In genomic region chr1:99691175-99691574, GRCh38 we compare ENCODE assay signal across 1 cellular context.
TF ChIP-seq lines count a peak whose summit lies in the region.

No MANE protein-coding gene starts in this region.

TF ChIP-seq in SK-N-SH treated with all-trans-retinoic acid at 6 μM for 48 hours, 23 proteins besides CTCF, POLR2A, EP300 and RAD21 (continued from another document):
- TF ChIP-seq TCF4 (CRISPR knock-in tag; IDR thresholded peaks at IDR 0.05; ENCODE audit: borderline replicate concordance), result no peak
- no peak for TF ChIP-seq PPARA (CRISPR knock-in tag; IDR thresholded peaks at IDR 0.05; ENCODE audit: borderline replicate concordance)
- no peak for TF ChIP-seq ZFP30 (CRISPR knock-in tag; IDR thresholded peaks at IDR 0.05)
- no peak for TF ChIP-seq ESRRG (CRISPR knock-in tag; IDR thresholded peaks at IDR 0.05)
- TF ChIP-seq ZNF70 (CRISPR knock-in tag; IDR thresholded peaks at IDR 0.05), result no peak
- no peak for TF ChIP-seq SNAI2 (CRISPR knock-in tag; IDR thresholded peaks at IDR 0.05)
